Comparison of ENCODE assay signal across 36 cellular contexts in the genomic region with DNA sequence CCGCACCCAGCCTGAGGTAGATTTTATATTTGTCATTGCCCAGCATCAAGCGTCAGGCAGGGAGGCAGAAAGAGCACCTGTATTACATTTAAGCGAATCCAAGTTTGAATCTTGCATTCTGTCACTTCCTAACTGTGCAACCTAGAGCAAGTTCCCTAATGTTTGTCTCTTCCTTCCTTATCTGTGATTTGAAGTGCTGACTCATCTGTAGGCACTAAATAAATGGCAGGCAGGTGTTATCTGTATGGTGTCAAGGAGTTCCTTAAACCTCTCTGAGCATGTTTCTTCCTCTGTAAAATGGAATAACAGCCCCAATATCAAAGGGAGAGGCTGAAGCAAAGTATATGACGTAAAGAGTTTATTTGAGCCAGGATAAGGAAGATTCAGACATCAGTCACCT. TPM values are rescaled to one million over a fixed set of nuclear protein-coding genes. Genes with fewer than 3 reads are reported as not detected.
"Had no signal": no experiment of that assay in that cellular context is flagged by ENCODE, and none has a peak within 500 bp of the region (broad histone marks: within the 10 kb centered on the region; RNA-seq: fewer than 3 reads in every experiment).

No MANE protein-coding gene starts in this region.

- H3K4me1 ChIP-seq: SJCRH30 had no signal

- H3K9me3 ChIP-seq: SJCRH30 had no signal

- FAIRE-seq: colon, TTC549 had no signal

- H3K27me3 ChIP-seq: brain microvascular endothelial cell, SJCRH30 had no signal

- H3K27ac ChIP-seq: brain microvascular endothelial cell, SJCRH30, SK-N-MC had no signal

- H3K36me3 ChIP-seq: brain microvascular endothelial cell, SJCRH30 had no signal

- DNase-seq: activated CD4-positive, alpha-beta T cell treated with anti-CD3 and anti-CD28 coated beads, Interleukin-2, amount 10 ng/mL, durations not matched to agents 24 days and 14 days; activated CD4-positive, alpha-beta T cell treated with anti-CD3 and anti-CD28 coated beads, Interleukin-2, amount 50 U/mL, for 4 hours; activated CD8-positive, alpha-beta T cell treated with anti-CD3 and anti-CD28 coated beads for 36 hours; activated effector memory CD4-positive, alpha-beta T cell treated with anti-CD3 and anti-CD28 coated beads, Interleukin-2, amount 50 U/mL, for 16 hours; activated naive CD4-positive, alpha-beta T cell; activated naive CD4-positive, alpha-beta T cell treated with anti-CD3 and anti-CD28 coated beads, Interleukin-2, amount 50 U/mL, for 16 hours; activated naive CD8-positive, alpha-beta T cell treated with anti-CD3 and anti-CD28 coated beads for 36 hours; activated T-cell treated with anti-CD3 and anti-CD28 coated beads, Interleukin-2, amount 50 U/mL, for 1 hour; activated T-cell treated with anti-CD3 and anti-CD28 coated beads, Interleukin-2, amount 50 U/mL, for 72 hours; amniotic stem cell; aorta; brain microvascular endothelial cell; central memory CD4-positive, alpha-beta T cell; Karpas-422; NCI-H1092; NCI-H146; NCI-H187; NCI-H2081; NCI-H2171 treated with DMSO at 0.1 percent for 48 hours; NCI-H2227 treated with DMSO at 0.1 percent for 48 hours; NCI-H446; NCI-H524 treated with DMSO at 0.1 percent for 48 hours; NK-92 treated with Interleukin-12 subunit alpha and Interleukin-12 subunit beta, amount 100 ng/mL, for 24 hours; SHP77; SJCRH30 had no signal

- ATAC-seq: activated CD8-positive, alpha-beta T cell treated with anti-CD3 and anti-CD28 coated beads for 36 hours; activated T-cell treated with anti-CD3 and anti-CD28 coated beads, Interleukin-2, amount 50 U/mL, for 72 hours; activated T-helper 17 cell treated with anti-CD3 and anti-CD28 coated beads, Interleukin-2, amount 50 U/mL, for 72 hours; Panc1 had no signal

- H3K4me3 ChIP-seq: SJCRH30, SK-N-MC had no signal

RNA-seq across cellular contexts. Expression of gene GP2, which starts 24.3 kb away (rescaled TPM):
- total RNA-seq: activated CD4-positive, alpha-beta T cell treated with anti-CD3 and anti-CD28 coated beads, Interleukin-2, amount 10 ng/mL, durations not matched to agents 24 days and 14 days; activated CD8-positive, alpha-beta memory T cell treated with anti-CD3 and anti-CD28 coated beads for 36 hours; activated CD8-positive, alpha-beta T cell treated with anti-CD3 and anti-CD28 coated beads for 36 hours; activated naive CD8-positive, alpha-beta T cell treated with anti-CD3 and anti-CD28 coated beads for 36 hours; activated T-cell treated with anti-CD3 and anti-CD28 coated beads, Interleukin-2, amount 50 U/mL, for 72 hours; activated T-helper 17 cell treated with anti-CD3 and anti-CD28 coated beads, Interleukin-2, amount 50 U/mL, for 72 hours; cerebellum; MCF 10A; RPMI7951; SJCRH30; T-helper 1 cell treated with Interleukin-12 subunit alpha and Interleukin-12 subunit beta and Interleukin-4 antibody, amounts not matched to agents 30 ng/mL and 1 ng/mL, for 36 hours; T-helper 2 cell treated with Interferon-gamma antibody and Interleukin-4, amounts not matched to agents 100 ng/mL and 5 ng/mL, for 36 hours had no signal

RNA-seq across cellular contexts. Expression of gene UMOD, which starts 49.5 kb away (rescaled TPM):
- total RNA-seq: activated CD4-positive, alpha-beta T cell treated with anti-CD3 and anti-CD28 coated beads, Interleukin-2, amount 10 ng/mL, durations not matched to agents 24 days and 14 days; activated CD8-positive, alpha-beta memory T cell treated with anti-CD3 and anti-CD28 coated beads for 36 hours; activated CD8-positive, alpha-beta T cell treated with anti-CD3 and anti-CD28 coated beads for 36 hours; activated naive CD8-positive, alpha-beta T cell treated with anti-CD3 and anti-CD28 coated beads for 36 hours; activated T-cell treated with anti-CD3 and anti-CD28 coated beads, Interleukin-2, amount 50 U/mL, for 72 hours; activated T-helper 17 cell treated with anti-CD3 and anti-CD28 coated beads, Interleukin-2, amount 50 U/mL, for 72 hours; aorta; cerebellum; MCF 10A; RPMI7951; SJCRH30; T-helper 1 cell treated with Interleukin-12 subunit alpha and Interleukin-12 subunit beta and Interleukin-4 antibody, amounts not matched to agents 30 ng/mL and 1 ng/mL, for 36 hours; T-helper 2 cell treated with Interferon-gamma antibody and Interleukin-4, amounts not matched to agents 100 ng/mL and 5 ng/mL, for 36 hours had no signal
- polyA plus RNA-seq: aorta had no signal
